Comparison of ENCODE assay signal across 8 cellular contexts in genomic region chr19:39959407-39959806, GRCh38. TPM values are rescaled to one million over a fixed set of nuclear protein-coding genes. Genes with fewer than 3 reads are reported as not detected.
DNase-seq lines count a peak whose midpoint lies in the region; ATAC-seq lines count a peak whose summit lies in the region.
"Not testable (repeated sequence)": the region's sequence is repeated elsewhere in the genome, so short reads cannot be mapped to it uniquely, and the experiment has no call there.

No MANE protein-coding gene starts in this region.

- H3K27me3 Mint-ChIP-seq in CD4-positive, alpha-beta memory T cell; T-helper 17 cell; activated CD4-positive, alpha-beta memory T cell treated with anti-CD3 and anti-CD28 coated beads, Interleukin-2, amount 10 ng/mL, durations not matched to agents 7 days and 5 days; activated T-helper 2 cell treated with anti-CD3 and anti-CD28 coated beads, Interferon-gamma antibody, Interleukin-2, Interleukin-4, amounts not matched to agents 10 μg/mL and 5 μg/mL and 100 μg/mL, durations not matched to agents 14 hours and 24 hours and 36 hours (ENCODE audit: low read depth); activated naive CD8-positive, alpha-beta T cell treated with anti-CD3 and anti-CD28 coated beads, Interleukin-2, amount 50 U/mL, for 24 hours; naive B cell; stimulated activated naive B cell treated with anti-CD40 and anti-IgM and Interleukin-4, amounts not matched to agents 10 μg/mL and 1 μg/mL and 100 μg/mL, for 72 hours: not testable (repeated sequence)

- not testable (repeated sequence) for H3K9me3 ChIP-seq in CD4-positive, alpha-beta memory T cell (ENCODE audit: control insufficient read depth in 1 of 2, low read length in 2 of 2); T-helper 17 cell (ENCODE audit: control insufficient read depth, low read length, poor library complexity, severe bottlenecking)

- not testable (repeated sequence) for ATAC-seq in T-helper 17 cell; activated naive CD8-positive, alpha-beta T cell treated with anti-CD3 and anti-CD28 coated beads, Interleukin-2, amount 50 U/mL, for 24 hours; stimulated activated naive B cell treated with anti-CD40 and anti-IgM and Interleukin-4, amounts not matched to agents 10 μg/mL and 1 μg/mL and 100 μg/mL, for 72 hours (replicated peaks)
- ATAC-seq in naive B cell (ENCODE audit: low read depth in 2 of 2), result peak in 1 of 2 donors; percentile 30

- H3K4me1 ChIP-seq in CD4-positive, alpha-beta memory T cell (ENCODE audit: insufficient read depth, low read length), result peaks cover 36% of the 10 kb centered on the region

- H3K36me3 Mint-ChIP-seq in CD4-positive, alpha-beta memory T cell; T-helper 17 cell (ENCODE audit: low read depth); activated CD4-positive, alpha-beta memory T cell treated with anti-CD3 and anti-CD28 coated beads, Interleukin-2, amount 10 ng/mL, durations not matched to agents 7 days and 5 days (ENCODE audit: low read depth); activated T-helper 2 cell treated with anti-CD3 and anti-CD28 coated beads, Interferon-gamma antibody, Interleukin-2, Interleukin-4, amounts not matched to agents 10 μg/mL and 5 μg/mL and 100 μg/mL, durations not matched to agents 14 hours and 24 hours and 36 hours (ENCODE audit: low read depth); activated naive CD8-positive, alpha-beta T cell treated with anti-CD3 and anti-CD28 coated beads, Interleukin-2, amount 50 U/mL, for 24 hours (ENCODE audit: low read depth); naive B cell; stimulated activated naive B cell treated with anti-CD40 and anti-IgM and Interleukin-4, amounts not matched to agents 10 μg/mL and 1 μg/mL and 100 μg/mL, for 72 hours: not testable (repeated sequence)

- not testable (repeated sequence) for H3K27me3 ChIP-seq in CD4-positive, alpha-beta memory T cell (ENCODE audit: insufficient read depth, low read length)

- H3K27ac Mint-ChIP-seq in CD4-positive, alpha-beta memory T cell, result peak overlapping the region; percentile 53 to 93 (median 89)
- H3K27ac Mint-ChIP-seq in T-helper 17 cell, result peak overlapping the region; percentile 95
- H3K27ac Mint-ChIP-seq in activated CD4-positive, alpha-beta memory T cell treated with anti-CD3 and anti-CD28 coated beads, Interleukin-2, amount 10 ng/mL, durations not matched to agents 7 days and 5 days, result peak overlapping the region; percentile 27
- H3K27ac Mint-ChIP-seq in activated T-helper 2 cell treated with anti-CD3 and anti-CD28 coated beads, Interferon-gamma antibody, Interleukin-2, Interleukin-4, amounts not matched to agents 10 μg/mL and 5 μg/mL and 100 μg/mL, durations not matched to agents 14 hours and 24 hours and 36 hours, result peak overlapping the region; percentile 79
- peak overlapping the region; percentile 87 for H3K27ac Mint-ChIP-seq in activated naive CD8-positive, alpha-beta T cell treated with anti-CD3 and anti-CD28 coated beads, Interleukin-2, amount 50 U/mL, for 24 hours
- H3K27ac Mint-ChIP-seq in naive B cell, result peak overlapping the region in 4 of 6 donors; percentile 87 to 93 (median 92)
- peak overlapping the region; percentile 75 for H3K27ac Mint-ChIP-seq in stimulated activated naive B cell treated with anti-CD40 and anti-IgM and Interleukin-4, amounts not matched to agents 10 μg/mL and 1 μg/mL and 100 μg/mL, for 72 hours

- DNase-seq in CD4-positive, alpha-beta memory T cell; T-helper 17 cell; activated CD4-positive, alpha-beta memory T cell treated with anti-CD3 and anti-CD28 coated beads, Interleukin-2, amount 10 ng/mL, durations not matched to agents 7 days and 5 days; activated T-helper 2 cell treated with anti-CD3 and anti-CD28 coated beads, Interferon-gamma antibody, Interleukin-2, Interleukin-4, amounts not matched to agents 10 μg/mL and 5 μg/mL and 100 μg/mL, durations not matched to agents 14 hours and 24 hours and 36 hours (ENCODE audit: low spot score); activated naive CD8-positive, alpha-beta T cell treated with anti-CD3 and anti-CD28 coated beads, Interleukin-2, amount 50 U/mL, for 24 hours; naive B cell; stimulated activated naive B cell treated with anti-CD40 and anti-IgM and Interleukin-4, amounts not matched to agents 10 μg/mL and 1 μg/mL and 100 μg/mL, for 72 hours: not testable (repeated sequence)
- peak; percentile 18 for DNase-seq in KBM-7

- CTCF ChIA-PET in CD4-positive, alpha-beta memory T cell (lab: Charles Lee; ENCODE audit: partially characterized antibody), result interaction anchor here (0.9 to 7.0 kb wide), 2 partner anchors 10 to 11 kb away, joined by 3 to 78 read pairs; partner anchors contain the start of gene PSMC4
- CTCF ChIA-PET in activated CD4-positive, alpha-beta memory T cell treated with anti-CD3 and anti-CD28 coated beads, Interleukin-2, amount 10 ng/mL, durations not matched to agents 7 days and 5 days (lab: Charles Lee), result not testable (repeated sequence)

- POLR2A ChIA-PET in CD4-positive, alpha-beta memory T cell (lab: Charles Lee; ENCODE audit: partially characterized antibody), result interaction anchor here (3.9 kb wide), 1 partner anchor 11 kb away, joined by 11 read pairs; the partner anchor contains the start of gene PSMC4
- POLR2A ChIA-PET in activated CD4-positive, alpha-beta memory T cell treated with anti-CD3 and anti-CD28 coated beads, Interleukin-2, amount 10 ng/mL, durations not matched to agents 7 days and 5 days (lab: Charles Lee), result not testable (repeated sequence)

- intact Hi-C loops in CD4-positive, alpha-beta memory T cell (cut with micrococcal nuclease); activated T-helper 2 cell treated with anti-CD3 and anti-CD28 coated beads, Interferon-gamma antibody, Interleukin-2, Interleukin-4, amounts not matched to agents 10 μg/mL and 5 μg/mL and 100 μg/mL, durations not matched to agents 14 hours and 24 hours and 36 hours (cut with micrococcal nuclease): not testable (repeated sequence)

- H3K9me3 Mint-ChIP-seq in CD4-positive, alpha-beta memory T cell; activated CD4-positive, alpha-beta memory T cell treated with anti-CD3 and anti-CD28 coated beads, Interleukin-2, amount 10 ng/mL, durations not matched to agents 7 days and 5 days; activated T-helper 2 cell treated with anti-CD3 and anti-CD28 coated beads, Interferon-gamma antibody, Interleukin-2, Interleukin-4, amounts not matched to agents 10 μg/mL and 5 μg/mL and 100 μg/mL, durations not matched to agents 14 hours and 24 hours and 36 hours; activated naive CD8-positive, alpha-beta T cell treated with anti-CD3 and anti-CD28 coated beads, Interleukin-2, amount 50 U/mL, for 24 hours; naive B cell; stimulated activated naive B cell treated with anti-CD40 and anti-IgM and Interleukin-4, amounts not matched to agents 10 μg/mL and 1 μg/mL and 100 μg/mL, for 72 hours: not testable (repeated sequence)

- H3K4me3 ChIP-seq in CD4-positive, alpha-beta memory T cell (ENCODE audit: low read length in 2 of 2), result not testable (repeated sequence)

- not testable (repeated sequence) for H3K36me3 ChIP-seq in CD4-positive, alpha-beta memory T cell (ENCODE audit: insufficient read depth, low read length)

- peak overlapping the region; percentile 43 for H3K27ac ChIP-seq in CD4-positive, alpha-beta memory T cell (ENCODE audit: low read depth, low read length)

- peaks cover 26 to 57% (median 41%) of the 10 kb centered on the region in 4 donors for H3K4me1 Mint-ChIP-seq in CD4-positive, alpha-beta memory T cell
- H3K4me1 Mint-ChIP-seq in T-helper 17 cell, result peaks cover 29% of the 10 kb centered on the region
- H3K4me1 Mint-ChIP-seq in activated CD4-positive, alpha-beta memory T cell treated with anti-CD3 and anti-CD28 coated beads, Interleukin-2, amount 10 ng/mL, durations not matched to agents 7 days and 5 days, result peaks cover 25% of the 10 kb centered on the region
- H3K4me1 Mint-ChIP-seq in activated T-helper 2 cell treated with anti-CD3 and anti-CD28 coated beads, Interferon-gamma antibody, Interleukin-2, Interleukin-4, amounts not matched to agents 10 μg/mL and 5 μg/mL and 100 μg/mL, durations not matched to agents 14 hours and 24 hours and 36 hours (ENCODE audit: low read depth), result peaks cover 32% of the 10 kb centered on the region
- H3K4me1 Mint-ChIP-seq in activated naive CD8-positive, alpha-beta T cell treated with anti-CD3 and anti-CD28 coated beads, Interleukin-2, amount 50 U/mL, for 24 hours, result peaks cover 53% of the 10 kb centered on the region
- H3K4me1 Mint-ChIP-seq in naive B cell, result peaks cover 30 to 60% (median 42%) of the 10 kb centered on the region in 3 donors
- peaks cover 27 to 49% of the 10 kb centered on the region in 2 donors for H3K4me1 Mint-ChIP-seq in stimulated activated naive B cell treated with anti-CD40 and anti-IgM and Interleukin-4, amounts not matched to agents 10 μg/mL and 1 μg/mL and 100 μg/mL, for 72 hours

- in situ Hi-C loops in KBM-7 (cut with MboI; ENCODE audit: low pct_unique_long_range_greater_than_20kb, low sequenced_read_pairs), result not testable (repeated sequence)

- H3K4me3 Mint-ChIP-seq in CD4-positive, alpha-beta memory T cell, result peak overlapping the region; percentile 51 to 80 (median 69)
- H3K4me3 Mint-ChIP-seq in T-helper 17 cell (peak overlapping the region; percentile 81), naive B cell (peak overlapping the region; percentile 47 to 89 (median 76))
- H3K4me3 Mint-ChIP-seq in activated CD4-positive, alpha-beta memory T cell treated with anti-CD3 and anti-CD28 coated beads, Interleukin-2, amount 10 ng/mL, durations not matched to agents 7 days and 5 days, result peak overlapping the region; percentile 31
- H3K4me3 Mint-ChIP-seq in activated T-helper 2 cell treated with anti-CD3 and anti-CD28 coated beads, Interferon-gamma antibody, Interleukin-2, Interleukin-4, amounts not matched to agents 10 μg/mL and 5 μg/mL and 100 μg/mL, durations not matched to agents 14 hours and 24 hours and 36 hours (ENCODE audit: low read depth), result not testable (repeated sequence)
- peak overlapping the region; percentile 27 for H3K4me3 Mint-ChIP-seq in activated naive CD8-positive, alpha-beta T cell treated with anti-CD3 and anti-CD28 coated beads, Interleukin-2, amount 50 U/mL, for 24 hours
- peak overlapping the region; percentile 15 to 16 for H3K4me3 Mint-ChIP-seq in stimulated activated naive B cell treated with anti-CD40 and anti-IgM and Interleukin-4, amounts not matched to agents 10 μg/mL and 1 μg/mL and 100 μg/mL, for 72 hours

RNA-seq across cellular contexts. Expression of gene PSMC4, which starts 11.6 kb away (rescaled TPM):
- 10 to 100 TPM; 53.1 to 56.3 TPM for total RNA-seq in CD4-positive, alpha-beta memory T cell
- polyA plus RNA-seq in CD4-positive, alpha-beta memory T cell, result 100 to 1,000 TPM in 1 of 2 donors, 10 to 100 TPM in 1; 96.4 to 135 TPM
- 10 to 100 TPM; 82.2 to 87.5 TPM for total RNA-seq in T-helper 17 cell
- 10 to 100 TPM; 96.4 to 97.6 TPM for total RNA-seq in activated CD4-positive, alpha-beta memory T cell treated with anti-CD3 and anti-CD28 coated beads, Interleukin-2, amount 10 ng/mL, durations not matched to agents 7 days and 5 days
- 169 and 174 TPM in 2 replicates for total RNA-seq in activated T-helper 2 cell treated with anti-CD3 and anti-CD28 coated beads, Interferon-gamma antibody, Interleukin-2, Interleukin-4, amounts not matched to agents 10 μg/mL and 5 μg/mL and 100 μg/mL, durations not matched to agents 14 hours and 24 hours and 36 hours
- 10 to 100 TPM; 78.2 to 94.5 (median 89.9) TPM for polyA plus RNA-seq in naive B cell (ENCODE audit: low read depth in 6 of 6)

RNA-seq across cellular contexts. Expression of gene FCGBP, which starts 25.0 kb away (rescaled TPM):
- total RNA-seq in CD4-positive, alpha-beta memory T cell, result 10 to 100 TPM; 74.4 to 79.4 TPM
- polyA plus RNA-seq in CD4-positive, alpha-beta memory T cell, result under 1 TPM; 0.10 to 0.65 TPM
- total RNA-seq in T-helper 17 cell, result 10 to 100 TPM in 1 of 2 donors, 1 to 10 TPM in 1; 9.1 to 10.1 TPM
- 1 to 10 TPM in 1 of 2 experiments, under 1 TPM in 1; 0.65 to 1.4 TPM for total RNA-seq in activated CD4-positive, alpha-beta memory T cell treated with anti-CD3 and anti-CD28 coated beads, Interleukin-2, amount 10 ng/mL, durations not matched to agents 7 days and 5 days
- total RNA-seq in activated T-helper 2 cell treated with anti-CD3 and anti-CD28 coated beads, Interferon-gamma antibody, Interleukin-2, Interleukin-4, amounts not matched to agents 10 μg/mL and 5 μg/mL and 100 μg/mL, durations not matched to agents 14 hours and 24 hours and 36 hours, result 2.4 and 2.5 TPM in 2 replicates
- 1 to 10 TPM in 1 of 6 donors, under 1 TPM in 5; 0.15 to 1.7 (median 0.76) TPM for polyA plus RNA-seq in naive B cell (ENCODE audit: low read depth in 6 of 6)

RNA-seq across cellular contexts. Expression of gene ZNF546, which starts 37.5 kb away (rescaled TPM):
- 10 to 100 TPM; 17.5 to 18.4 TPM for total RNA-seq in CD4-positive, alpha-beta memory T cell
- 1 to 10 TPM; 2.9 TPM for polyA plus RNA-seq in CD4-positive, alpha-beta memory T cell
- 1 to 10 TPM; 2.5 to 2.7 TPM for total RNA-seq in T-helper 17 cell
- 1 to 10 TPM; 6.3 to 7.5 TPM for total RNA-seq in activated CD4-positive, alpha-beta memory T cell treated with anti-CD3 and anti-CD28 coated beads, Interleukin-2, amount 10 ng/mL, durations not matched to agents 7 days and 5 days
- total RNA-seq in activated T-helper 2 cell treated with anti-CD3 and anti-CD28 coated beads, Interferon-gamma antibody, Interleukin-2, Interleukin-4, amounts not matched to agents 10 μg/mL and 5 μg/mL and 100 μg/mL, durations not matched to agents 14 hours and 24 hours and 36 hours, result 4.6 and 5.2 TPM in 2 replicates
- 1 to 10 TPM in 5 of 6 donors, not detected in 1; 4.1 to 8.5 (median 7.3) TPM for polyA plus RNA-seq in naive B cell (ENCODE audit: low read depth in 6 of 6)

Comparison
In these comparisons a context has a peak if more than half of its experiments do, and no peak if none do; other contexts are left out.
1. H3K27ac Mint-ChIP-seq: peak in every context shown above with its lines; median percentile 95 in T-helper 17 cell; 92 in naive B cell; 89 in CD4-positive, alpha-beta memory T cell; 87 in activated naive CD8-positive, alpha-beta T cell treated with anti-CD3 and anti-CD28 coated beads, Interleukin-2, amount 50 U/mL, for 24 hours; 79 in activated T-helper 2 cell treated with anti-CD3 and anti-CD28 coated beads, Interferon-gamma antibody, Interleukin-2, Interleukin-4, amounts not matched to agents 10 μg/mL and 5 μg/mL and 100 μg/mL, durations not matched to agents 14 hours and 24 hours and 36 hours; 75 in stimulated activated naive B cell treated with anti-CD40 and anti-IgM and Interleukin-4, amounts not matched to agents 10 μg/mL and 1 μg/mL and 100 μg/mL, for 72 hours; 27 in activated CD4-positive, alpha-beta memory T cell treated with anti-CD3 and anti-CD28 coated beads, Interleukin-2, amount 10 ng/mL, durations not matched to agents 7 days and 5 days.
2. RNA of gene FCGBP, which starts 25.0 kb away (total RNA-seq): 74.4 to 79.4 TPM in CD4-positive, alpha-beta memory T cell; 9.1 to 10.1 TPM in T-helper 17 cell, 2.4 to 2.5 TPM in activated T-helper 2 cell treated with anti-CD3 and anti-CD28 coated beads, Interferon-gamma antibody, Interleukin-2, Interleukin-4, amounts not matched to agents 10 μg/mL and 5 μg/mL and 100 μg/mL, durations not matched to agents 14 hours and 24 hours and 36 hours and 0.65 to 1.4 TPM in activated CD4-positive, alpha-beta memory T cell treated with anti-CD3 and anti-CD28 coated beads, Interleukin-2, amount 10 ng/mL, durations not matched to agents 7 days and 5 days; every median in the first group is over 4 times any median in the second.